8 cellular contexts compared by ENCODE assay signal in genomic region chr17:3723188-3723555, GRCh38. TPM values are rescaled to one million over a fixed set of nuclear protein-coding genes. Genes with fewer than 3 reads are reported as not detected.
A peak's percentile ranks its signal among the peaks of the same experiment; 100 is the strongest.
DNase-seq lines count a peak whose midpoint lies in the region; ATAC-seq, FAIRE-seq and TF ChIP-seq lines count a peak whose summit lies in the region.

No MANE protein-coding gene starts in this region.

- H3K9me3 Mint-ChIP-seq in activated CD4-positive, alpha-beta T cell treated with anti-CD3 and anti-CD28 coated beads for 36 hours (ENCODE audit: low read depth): no peaks in the 10 kb centered on the region
- no peaks in the 10 kb centered on the region for H3K9me3 Mint-ChIP-seq in activated CD8-positive, alpha-beta T cell treated with anti-CD3 and anti-CD28 coated beads for 36 hours
- no peaks in the 10 kb centered on the region for H3K9me3 Mint-ChIP-seq in immature natural killer cell

- FAIRE-seq in D721Med (lab: Jason Lieb, UNC): no peak

- no peak for DNase-seq in activated CD4-positive, alpha-beta T cell treated with anti-CD3 and anti-CD28 coated beads for 36 hours
- DNase-seq in activated CD4-positive, alpha-beta T cell treated with anti-CD3 and anti-CD28 coated beads, Interleukin-2, amount 50 U/mL, for 48 hours: no peak
- DNase-seq in activated CD8-positive, alpha-beta T cell treated with anti-CD3 and anti-CD28 coated beads for 36 hours: no peak
- peak in 1 of 3 donors; percentile 7 for DNase-seq in immature natural killer cell
- peak; percentile 58 for DNase-seq in superior temporal gyrus (ENCODE audit: extremely low spot score)
- DNase-seq in D721Med (ENCODE audit: insufficient read length, low spot score): no peak
- no peak for DNase-seq in erythroblast (lab: John Stamatoyannopoulos, UW)
- DNase-seq in effector CD4-positive, alpha-beta T cell: no peak

- H3K27ac Mint-ChIP-seq in activated CD4-positive, alpha-beta T cell treated with anti-CD3 and anti-CD28 coated beads for 36 hours: peak overlapping the region; percentile 93
- H3K27ac Mint-ChIP-seq in activated CD8-positive, alpha-beta T cell treated with anti-CD3 and anti-CD28 coated beads for 36 hours: peak overlapping the region; percentile 92
- peak overlapping the region; percentile 76 to 93 (median 86) for H3K27ac Mint-ChIP-seq in immature natural killer cell

- TF ChIP-seq CTCF in activated CD8-positive, alpha-beta T cell treated with anti-CD3 and anti-CD28 coated beads for 36 hours (IDR thresholded peaks at IDR 0.05): no peak
- TF ChIP-seq CTCF in D721Med (IDR thresholded peaks at IDR 0.05; ENCODE audit: insufficient read depth, missing control alignments): no peak

- no peaks in the 10 kb centered on the region for H3K27me3 Mint-ChIP-seq in activated CD4-positive, alpha-beta T cell treated with anti-CD3 and anti-CD28 coated beads for 36 hours
- H3K27me3 Mint-ChIP-seq in activated CD8-positive, alpha-beta T cell treated with anti-CD3 and anti-CD28 coated beads for 36 hours: no peaks in the 10 kb centered on the region
- H3K27me3 Mint-ChIP-seq in immature natural killer cell (ENCODE audit: low read depth in 3 of 3): peaks cover 1 to 11% (median 4%) of the 10 kb centered on the region in 3 donors

- H3K4me3 Mint-ChIP-seq in activated CD4-positive, alpha-beta T cell treated with anti-CD3 and anti-CD28 coated beads for 36 hours: peak overlapping the region; percentile 83
- peak overlapping the region; percentile 81 for H3K4me3 Mint-ChIP-seq in activated CD8-positive, alpha-beta T cell treated with anti-CD3 and anti-CD28 coated beads for 36 hours
- H3K4me3 Mint-ChIP-seq in immature natural killer cell: peak overlapping the region; percentile 93 to 95 (median 93)

- peaks cover 63% of the 10 kb centered on the region for H3K4me1 Mint-ChIP-seq in activated CD4-positive, alpha-beta T cell treated with anti-CD3 and anti-CD28 coated beads for 36 hours
- H3K4me1 Mint-ChIP-seq in activated CD8-positive, alpha-beta T cell treated with anti-CD3 and anti-CD28 coated beads for 36 hours (ENCODE audit: low read depth): peaks cover 59% of the 10 kb centered on the region
- peaks cover 28 to 36% of the 10 kb centered on the region in 2 donors for H3K4me1 Mint-ChIP-seq in immature natural killer cell

- CTCF ChIA-PET in activated CD4-positive, alpha-beta T cell treated with anti-CD3 and anti-CD28 coated beads for 36 hours (lab: Charles Lee): interaction anchor here (0.7 to 2.8 kb wide), 14 partner anchors 9 to 909 kb away, joined by 3 to 22 read pairs (median 5); partner anchors contain the start of gene P2RX5
- CTCF ChIA-PET in activated CD8-positive, alpha-beta T cell treated with anti-CD3 and anti-CD28 coated beads for 36 hours (lab: Charles Lee): interaction anchor here (0.7 to 12.1 kb wide), 14 partner anchors 12 to 674 kb away, joined by 3 to 107 read pairs (median 4); partner anchors contain the start of gene NCBP3

- ATAC-seq in activated CD4-positive, alpha-beta T cell treated with anti-CD3 and anti-CD28 coated beads for 36 hours: peak; percentile 1
- ATAC-seq in activated CD8-positive, alpha-beta T cell treated with anti-CD3 and anti-CD28 coated beads for 36 hours: no peak

- peaks cover 73% of the 10 kb centered on the region for H3K36me3 Mint-ChIP-seq in activated CD4-positive, alpha-beta T cell treated with anti-CD3 and anti-CD28 coated beads for 36 hours (ENCODE audit: low read depth)
- peaks cover 72% of the 10 kb centered on the region for H3K36me3 Mint-ChIP-seq in activated CD8-positive, alpha-beta T cell treated with anti-CD3 and anti-CD28 coated beads for 36 hours (ENCODE audit: low read depth)
- H3K36me3 Mint-ChIP-seq in immature natural killer cell: peaks cover 4 to 11% (median 10%) of the 10 kb centered on the region in 3 donors

- intact Hi-C loops in activated CD4-positive, alpha-beta T cell treated with anti-CD3 and anti-CD28 coated beads for 36 hours (cut with DNase I, micrococcal nuclease): loop anchor here (1.0 to 10.0 kb wide), 15 partner anchors 12 to 1888 kb away; partner anchors contain the start of genes CAMKK1 (in 1 of the 2), CTNS (in 1 of the 2), CYB5D2 (in 1 of the 2) and EMC6 (in 1 of the 2)
- intact Hi-C loops in activated CD8-positive, alpha-beta T cell treated with anti-CD3 and anti-CD28 coated beads for 36 hours (cut with micrococcal nuclease): loop anchor here (5.0 kb wide), 1 partner anchor 41 kb away; no protein-coding TSS in a partner anchor

- POLR2A ChIA-PET in activated CD4-positive, alpha-beta T cell treated with anti-CD3 and anti-CD28 coated beads for 36 hours (lab: Charles Lee): interaction anchor here (0.8 to 2.9 kb wide), 4 partner anchors 10 to 28 kb away, joined by 3 to 13 read pairs (median 4); no protein-coding TSS in a partner anchor
- POLR2A ChIA-PET in activated CD8-positive, alpha-beta T cell treated with anti-CD3 and anti-CD28 coated beads for 36 hours (lab: Charles Lee): interaction anchor here (0.6 to 2.0 kb wide), 15 partner anchors 9 to 123 kb away, joined by 3 to 10 read pairs (median 5); partner anchors contain the start of genes NCBP3 and P2RX5

- no peak for TF ChIP-seq POLR2A in erythroblast (IDR thresholded peaks at IDR 0.05; ENCODE audit: low read length)

RNA-seq across cellular contexts. Expression of gene HASPIN, which starts 0.5 kb away (rescaled TPM):
- total RNA-seq in activated CD4-positive, alpha-beta T cell treated with anti-CD3 and anti-CD28 coated beads for 36 hours: 10 to 100 TPM; 21.0 to 25.2 TPM
- total RNA-seq in activated CD8-positive, alpha-beta T cell treated with anti-CD3 and anti-CD28 coated beads for 36 hours: 10 to 100 TPM; 20.7 to 21.3 TPM
- under 1 TPM in 2 of 3 donors, not detected in 1; 0.20 to 0.47 TPM for polyA plus RNA-seq in immature natural killer cell

RNA-seq across cellular contexts. Expression of gene P2RX5, which starts 27.2 kb away (rescaled TPM):
- total RNA-seq in activated CD4-positive, alpha-beta T cell treated with anti-CD3 and anti-CD28 coated beads for 36 hours: 10 to 100 TPM; 69.7 to 77.5 TPM
- total RNA-seq in activated CD8-positive, alpha-beta T cell treated with anti-CD3 and anti-CD28 coated beads for 36 hours: 10 to 100 TPM; 35.7 to 39.5 TPM
- 1 to 10 TPM; 5.9 to 8.9 (median 8.4) TPM for polyA plus RNA-seq in immature natural killer cell

RNA-seq across cellular contexts. Expression of gene EMC6, which starts 54.6 kb away (rescaled TPM):
- total RNA-seq in activated CD4-positive, alpha-beta T cell treated with anti-CD3 and anti-CD28 coated beads for 36 hours: 10 to 100 TPM; 43.6 to 44.3 TPM
- 10 to 100 TPM; 50.8 to 58.7 TPM for total RNA-seq in activated CD8-positive, alpha-beta T cell treated with anti-CD3 and anti-CD28 coated beads for 36 hours
- 100 to 1,000 TPM; 104 to 137 (median 135) TPM for polyA plus RNA-seq in immature natural killer cell

RNA-seq across cellular contexts. Expression of gene TAX1BP3, which starts 54.8 kb away (rescaled TPM):
- total RNA-seq in activated CD4-positive, alpha-beta T cell treated with anti-CD3 and anti-CD28 coated beads for 36 hours: 10 to 100 TPM; 12.0 to 14.6 TPM
- 10 to 100 TPM; 14.3 to 15.1 TPM for total RNA-seq in activated CD8-positive, alpha-beta T cell treated with anti-CD3 and anti-CD28 coated beads for 36 hours
- 10 to 100 TPM; 36.1 to 49.2 (median 41.5) TPM for polyA plus RNA-seq in immature natural killer cell
